In genomic region chr14:23402296-23403138, GRCh38 we compare ENCODE assay signal across 25 cellular contexts. TPM values are rescaled to one million over a fixed set of nuclear protein-coding genes. Genes with fewer than 3 reads are reported as not detected.
DNase-seq lines count a peak whose midpoint lies in the region; ATAC-seq and TF ChIP-seq lines count a peak whose summit lies in the region.
"Had no signal": no experiment of that assay in that cellular context is flagged by ENCODE, and none has a peak within 500 bp of the region (broad histone marks: within the 10 kb centered on the region; RNA-seq: fewer than 3 reads in every experiment).

No MANE protein-coding gene starts in this region.

- H3K36me3 Mint-ChIP-seq in GM23338 (ENCODE audit: low read depth), result no peaks in the 10 kb centered on the region; the same call in 2 of the 3 replicates
- H3K36me3 Mint-ChIP-seq: activated naive CD8-positive, alpha-beta T cell treated with anti-CD3 and anti-CD28 coated beads, Interleukin-2, amount 10 ng/mL, durations not matched to agents 7 days and 5 days; CD8-positive, alpha-beta memory T cell; mesothelial cell of epicardium; natural killer cell treated with Interleukin-12 subunit alpha and Interleukin-12 subunit beta and Interleukin-15 and Interleukin-18, amount 100 ng/mL, for 72 hours had no signal

- no peaks in the 10 kb centered on the region for H3K79me2 ChIP-seq in GM23338 (replicated peaks; ENCODE audit: insufficient read depth)

- H3K4me3 ChIP-seq in GM23338 (no peak overlapping the region), stomach (no peak overlapping the region)
- H3K4me3 ChIP-seq: left lung, pancreas, upper lobe of left lung had no signal

- no peak for TF ChIP-seq EP300 in stomach (IDR thresholded peaks at IDR 0.05)

- 44 to 67% (median 56%) methylated on average over 22 to 25 of the region's 25 CpGs for WGBS in stomach, 5 donors

- intact Hi-C loops in stomach (cut with DNase I; ENCODE audit: low total_unique reads), result no loop called here

- no peaks in the 10 kb centered on the region for H3F3A ChIP-seq in GM23338 (replicated peaks; ENCODE audit: low read depth)

- H3K27ac Mint-ChIP-seq in GM23338, result peak overlapping the region; percentile 75; the same call in 1 of the 2 replicates
- H3K27ac Mint-ChIP-seq: activated B cell treated with CpG ODN at 0.5 μM for 24 hours; activated naive CD8-positive, alpha-beta T cell treated with anti-CD3 and anti-CD28 coated beads, Interleukin-2, amount 10 ng/mL, durations not matched to agents 7 days and 5 days; mesothelial cell of epicardium; natural killer cell treated with Interleukin-12 subunit alpha and Interleukin-12 subunit beta and Interleukin-15 and Interleukin-18, amount 100 ng/mL, for 72 hours had no signal

- ATAC-seq in GM23338, result peak; percentile 75
- ATAC-seq: left lung; natural killer cell treated with Interleukin-12 subunit alpha and Interleukin-12 subunit beta and Interleukin-15 and Interleukin-18, amount 100 ng/mL, for 72 hours; pancreas; sciatic nerve had no signal

- H3K27ac ChIP-seq in GM23338 (ENCODE audit: low read depth), result no peak overlapping the region
- no peak overlapping the region for H3K27ac ChIP-seq in stomach
- H3K27ac ChIP-seq: left lung, pancreas, upper lobe of left lung had no signal

- peak; percentile 17 for DNase-seq in NCI-H146 (lab: John Stamatoyannopoulos, UW)
- no peak for DNase-seq in NCI-H146 treated with DMSO at 0.1 percent for 48 hours (lab: John Stamatoyannopoulos, UW; ENCODE audit: unreplicated experiment)
- DNase-seq in GM23338 (ENCODE audit: low spot score), result peak; percentile 21
- peak; percentile 7 for DNase-seq in SK-MEL-5 (ENCODE audit: low read depth, low spot score)
- peak; percentile 43 for DNase-seq in iPS-NIHi11 (ENCODE audit: low spot score)
- DNase-seq in stomach, result no peak
- no peak for DNase-seq in NCI-H345 (lab: John Stamatoyannopoulos, UW)
- no peak for DNase-seq in COLO829 (ENCODE audit: low spot score)
- DNase-seq: activated B cell treated with CpG ODN at 0.5 μM for 24 hours; activated CD4-positive, alpha-beta T cell treated with anti-CD3 and anti-CD28 coated beads, Interleukin-2, amount 50 U/mL, for 48 hours; activated naive CD8-positive, alpha-beta T cell treated with anti-CD3 and anti-CD28 coated beads, Interleukin-2, amount 10 ng/mL, durations not matched to agents 7 days and 5 days; CD8-positive, alpha-beta memory T cell; DMS79; NCI-H1694; NCI-H2227 treated with DMSO at 0.1 percent for 48 hours; NCI-H748 treated with DMSO at 0.1 percent for 48 hours; pancreas; upper lobe of left lung had no signal

- H3K4me1 Mint-ChIP-seq in GM23338, result peaks cover 6% of the 10 kb centered on the region; the same call in 1 of the 3 replicates
- H3K4me1 Mint-ChIP-seq: activated naive CD8-positive, alpha-beta T cell treated with anti-CD3 and anti-CD28 coated beads, Interleukin-2, amount 10 ng/mL, durations not matched to agents 7 days and 5 days; CD8-positive, alpha-beta memory T cell had no signal

- no peak for TF ChIP-seq CTCF in GM23338 (conservative IDR thresholded peaks at IDR 0.05; ENCODE audit: low read depth in 2 of 2)
- TF ChIP-seq CTCF in stomach (IDR thresholded peaks at IDR 0.05), result no peak

- no peak overlapping the region for H3K4me2 ChIP-seq in GM23338

- H3K27me3 Mint-ChIP-seq in GM23338 (ENCODE audit: insufficient read depth, low read depth, poor library complexity), result peaks cover 21% of the 10 kb centered on the region

- H3K27me3 ChIP-seq in GM23338 (ENCODE audit: insufficient read depth) (no peaks in the 10 kb centered on the region), stomach (peaks cover 0 to 54% (median 14%) of the 10 kb centered on the region in 3 donors)
- H3K27me3 ChIP-seq: pancreas, upper lobe of left lung had no signal

- H2AFZ ChIP-seq in GM23338, result peak overlapping the region; percentile 74

- H4K20me1 ChIP-seq in GM23338 (replicated peaks; ENCODE audit: insufficient read depth), result no peaks in the 10 kb centered on the region

- no peak for TF ChIP-seq POLR2A in stomach (IDR thresholded peaks at IDR 0.05)

- no peak overlapping the region for H3K4me3 Mint-ChIP-seq in GM23338
- H3K4me3 Mint-ChIP-seq: activated B cell treated with CpG ODN at 0.5 μM for 24 hours; activated naive CD8-positive, alpha-beta T cell treated with anti-CD3 and anti-CD28 coated beads, Interleukin-2, amount 10 ng/mL, durations not matched to agents 7 days and 5 days; CD8-positive, alpha-beta memory T cell; mesothelial cell of epicardium; natural killer cell treated with Interleukin-12 subunit alpha and Interleukin-12 subunit beta and Interleukin-15 and Interleukin-18, amount 100 ng/mL, for 72 hours had no signal

- H3K9me2 ChIP-seq in GM23338 (ENCODE audit: insufficient read depth), result no peaks in the 10 kb centered on the region; the same call in 1 of the 2 replicates

- H3K36me3 ChIP-seq in GM23338 (ENCODE audit: insufficient read depth), result no peaks in the 10 kb centered on the region
- no peaks in the 10 kb centered on the region for H3K36me3 ChIP-seq in stomach
- H3K36me3 ChIP-seq: left lung, pancreas, upper lobe of left lung had no signal

- no peaks in the 10 kb centered on the region for H3K9me3 ChIP-seq in stomach
- H3K9me3 ChIP-seq: left lung, pancreas, upper lobe of left lung had no signal

- in situ Hi-C loops in SK-MEL-5 (cut with HindIII; ENCODE audit: low pct_unique_long_range_greater_than_20kb, low sequenced_read_pairs), result no loop called here

- H3K9me3 Mint-ChIP-seq in GM23338, result no peaks in the 10 kb centered on the region; the same call in 2 of the 3 replicates
- H3K9me3 Mint-ChIP-seq: activated B cell treated with CpG ODN at 0.5 μM for 24 hours; activated naive CD8-positive, alpha-beta T cell treated with anti-CD3 and anti-CD28 coated beads, Interleukin-2, amount 10 ng/mL, durations not matched to agents 7 days and 5 days; CD8-positive, alpha-beta memory T cell; mesothelial cell of epicardium; natural killer cell treated with Interleukin-12 subunit alpha and Interleukin-12 subunit beta and Interleukin-15 and Interleukin-18, amount 100 ng/mL, for 72 hours had no signal

- no peaks in the 10 kb centered on the region for H3K4me1 ChIP-seq in GM23338 (ENCODE audit: insufficient read depth)
- no peaks in the 10 kb centered on the region for H3K4me1 ChIP-seq in stomach
- H3K4me1 ChIP-seq: left lung, pancreas, upper lobe of left lung had no signal

TF ChIP-seq in GM23338, 12 proteins besides CTCF, POLR2A, EP300 and RAD21 (continues in another document):
- no peak for TF ChIP-seq JUNB (IDR thresholded peaks at IDR 0.05; ENCODE audit: unreplicated experiment)
- TF ChIP-seq ZNF331 (CRISPR knock-in tag; IDR thresholded peaks at IDR 0.05; ENCODE audit: low read depth), result no peak
- TF ChIP-seq STAT1 (IDR thresholded peaks at IDR 0.05; ENCODE audit: unreplicated experiment), result no peak
- no peak for TF ChIP-seq ETS1 (IDR thresholded peaks at IDR 0.05)
- TF ChIP-seq POLR2AphosphoS5 (IDR thresholded peaks at IDR 0.05; ENCODE audit: low read depth), result no peak
- TF ChIP-seq CREB1 (CRISPR knock-in tag; IDR thresholded peaks at IDR 0.05; ENCODE audit: low read depth), result no peak

RNA-seq across cellular contexts. Expression of gene MYH6, which starts 5.6 kb away (rescaled TPM):
- 0.03 and 0.23 TPM in 2 replicates for total RNA-seq in GM23338 (2014; rRNA removed; shearing (Covaris generic))
- polyA plus RNA-seq in GM23338 (2016; fragmentation: Nextera tagmentation; extraction: Ambion mirVana), result 0.10 and 2.1 TPM in 2 replicates
- not detected in 2 replicates for total RNA-seq in SK-MEL-5 (2014; rRNA removed; shearing (Covaris generic))
- polyA plus RNA-seq in SK-MEL-5 (2015; cell fraction: cytosol; rRNA removed), result not detected in 2 replicates
- not detected in 2 replicates for polyA plus RNA-seq in SK-MEL-5 (2015; cell fraction: nucleus; rRNA removed)
- total RNA-seq in stomach, result under 1 TPM in 1 of 5 donors, not detected in 4; 0.37 TPM
- 1 to 10 TPM in 2 of 3 donors, under 1 TPM in 1; 0.50 to 3.2 (median 1.4) TPM for polyA plus RNA-seq in stomach
- total RNA-seq: A172; activated B cell treated with CpG ODN at 0.5 μM for 24 hours; activated naive CD8-positive, alpha-beta T cell treated with anti-CD3 and anti-CD28 coated beads, Interleukin-2, amount 10 ng/mL, durations not matched to agents 7 days and 5 days; fibroblast of lung; M059J; mesothelial cell of epicardium; sciatic nerve; upper lobe of left lung had no signal
- polyA plus RNA-seq: CD8-positive, alpha-beta memory T cell; fibroblast of lung had no signal

RNA-seq across cellular contexts. Expression of gene CMTM5, which starts 25.7 kb away (rescaled TPM):
- 0.24 and 0.27 TPM in 2 replicates for total RNA-seq in GM23338 (2014; rRNA removed; shearing (Covaris generic))
- polyA plus RNA-seq in GM23338 (2016; fragmentation: Nextera tagmentation; extraction: Ambion mirVana), result not detected in 2 replicates
- not detected in 2 replicates for total RNA-seq in SK-MEL-5 (2014; rRNA removed; shearing (Covaris generic))
- polyA plus RNA-seq in SK-MEL-5 (2015; cell fraction: cytosol; rRNA removed), result 0.69 TPM in 1 of 2 replicates, not detected in the other
- polyA plus RNA-seq in SK-MEL-5 (2015; cell fraction: nucleus; rRNA removed), result 0.15 and 2.6 TPM in 2 replicates
- 1 to 10 TPM in 1 of 5 donors, not detected in 4; 1.3 TPM for total RNA-seq in stomach
- 1 to 10 TPM in 1 of 3 donors, under 1 TPM in 2; 0.61 to 1.3 (median 0.87) TPM for polyA plus RNA-seq in stomach
- total RNA-seq: A172; activated B cell treated with CpG ODN at 0.5 μM for 24 hours; activated naive CD8-positive, alpha-beta T cell treated with anti-CD3 and anti-CD28 coated beads, Interleukin-2, amount 10 ng/mL, durations not matched to agents 7 days and 5 days; CD8-positive, alpha-beta memory T cell; M059J; mesothelial cell of epicardium; natural killer cell treated with Interleukin-12 subunit alpha and Interleukin-12 subunit beta and Interleukin-15 and Interleukin-18, amount 100 ng/mL, for 72 hours had no signal
- polyA plus RNA-seq: CD8-positive, alpha-beta memory T cell had no signal

RNA-seq across cellular contexts. Expression of gene IL25, which starts 29.9 kb away (rescaled TPM):
- total RNA-seq in GM23338 (2014; rRNA removed; shearing (Covaris generic)), result not detected in 2 replicates
- polyA plus RNA-seq in GM23338 (2016; fragmentation: Nextera tagmentation; extraction: Ambion mirVana) (not detected in 2 replicates), stomach (not detected)
- not detected in 2 replicates for total RNA-seq in SK-MEL-5 (2014; rRNA removed; shearing (Covaris generic))
- not detected in 2 replicates for polyA plus RNA-seq in SK-MEL-5 (2015; cell fraction: cytosol; rRNA removed)
- polyA plus RNA-seq in SK-MEL-5 (2015; cell fraction: nucleus; rRNA removed), result not detected in 2 replicates
- total RNA-seq in stomach, result not detected
- total RNA-seq: A172; activated B cell treated with CpG ODN at 0.5 μM for 24 hours; CD8-positive, alpha-beta memory T cell; fibroblast of lung; left lung; M059J; mesothelial cell of epicardium; natural killer cell treated with Interleukin-12 subunit alpha and Interleukin-12 subunit beta and Interleukin-15 and Interleukin-18, amount 100 ng/mL, for 72 hours; pancreas; sciatic nerve; upper lobe of left lung had no signal
- polyA plus RNA-seq: CD8-positive, alpha-beta memory T cell; fibroblast of lung; pancreas had no signal

RNA-seq across cellular contexts. Expression of gene MYH7, which starts 32.9 kb away (rescaled TPM):
- total RNA-seq in GM23338 (2014; rRNA removed; shearing (Covaris generic)), result not detected in 2 replicates
- polyA plus RNA-seq in GM23338 (2016; fragmentation: Nextera tagmentation; extraction: Ambion mirVana) (0.05 TPM in 1 of 2 replicates, not detected in the other), stomach (1 to 10 TPM in 2 of 3 donors, under 1 TPM in 1; 0.23 to 4.9 (median 4.0) TPM)
- 0.05 TPM in 1 of 2 replicates, not detected in the other for total RNA-seq in SK-MEL-5 (2014; rRNA removed; shearing (Covaris generic))
- polyA plus RNA-seq in SK-MEL-5 (2015; cell fraction: cytosol; rRNA removed), result 0.04 TPM in 1 of 2 replicates, not detected in the other
- not detected in 2 replicates for polyA plus RNA-seq in SK-MEL-5 (2015; cell fraction: nucleus; rRNA removed)
- total RNA-seq in stomach, result under 1 TPM in 1 of 5 donors, not detected in 4; 0.73 TPM
- total RNA-seq: A172; activated B cell treated with CpG ODN at 0.5 μM for 24 hours; activated naive CD8-positive, alpha-beta T cell treated with anti-CD3 and anti-CD28 coated beads, Interleukin-2, amount 10 ng/mL, durations not matched to agents 7 days and 5 days; CD8-positive, alpha-beta memory T cell; fibroblast of lung; M059J; mesothelial cell of epicardium; natural killer cell treated with Interleukin-12 subunit alpha and Interleukin-12 subunit beta and Interleukin-15 and Interleukin-18, amount 100 ng/mL, for 72 hours; upper lobe of left lung had no signal
- polyA plus RNA-seq: CD8-positive, alpha-beta memory T cell; fibroblast of lung had no signal

RNA-seq across cellular contexts. Expression of gene EFS, which starts 37.5 kb away (rescaled TPM):
- 13.6 and 18.9 TPM in 2 replicates for total RNA-seq in GM23338 (2014; rRNA removed; shearing (Covaris generic))
- polyA plus RNA-seq in GM23338 (2016; fragmentation: Nextera tagmentation; extraction: Ambion mirVana), result 5.1 and 6.4 TPM in 2 replicates
- not detected in 2 replicates for total RNA-seq in SK-MEL-5 (2014; rRNA removed; shearing (Covaris generic))
- polyA plus RNA-seq in SK-MEL-5 (2015; cell fraction: cytosol; rRNA removed), result not detected in 2 replicates
- polyA plus RNA-seq in SK-MEL-5 (2015; cell fraction: nucleus; rRNA removed), result not detected in 2 replicates
- 1 to 10 TPM; 3.1 to 9.6 (median 5.5) TPM for total RNA-seq in stomach
- polyA plus RNA-seq in stomach, result 10 to 100 TPM in 1 of 3 donors, 1 to 10 TPM in 2; 3.4 to 20.6 (median 6.8) TPM
- total RNA-seq: A172; activated B cell treated with CpG ODN at 0.5 μM for 24 hours; activated naive CD8-positive, alpha-beta T cell treated with anti-CD3 and anti-CD28 coated beads, Interleukin-2, amount 10 ng/mL, durations not matched to agents 7 days and 5 days; CD8-positive, alpha-beta memory T cell; natural killer cell treated with Interleukin-12 subunit alpha and Interleukin-12 subunit beta and Interleukin-15 and Interleukin-18, amount 100 ng/mL, for 72 hours had no signal
- polyA plus RNA-seq: CD8-positive, alpha-beta memory T cell had no signal

Comparison
In these comparisons a context has a peak if more than half of its experiments do, and no peak if none do; other contexts are left out.
1. DNase-seq: peak in NCI-H146 (single experiment), GM23338 (single experiment), SK-MEL-5 (single experiment) and iPS-NIHi11 (single experiment); none in NCI-H146 treated with DMSO at 0.1 percent for 48 hours (single experiment), stomach (single experiment), NCI-H345 (single experiment) and COLO829 (single experiment).